ENCODE assay signal across 20 cellular contexts in the genomic region with DNA sequence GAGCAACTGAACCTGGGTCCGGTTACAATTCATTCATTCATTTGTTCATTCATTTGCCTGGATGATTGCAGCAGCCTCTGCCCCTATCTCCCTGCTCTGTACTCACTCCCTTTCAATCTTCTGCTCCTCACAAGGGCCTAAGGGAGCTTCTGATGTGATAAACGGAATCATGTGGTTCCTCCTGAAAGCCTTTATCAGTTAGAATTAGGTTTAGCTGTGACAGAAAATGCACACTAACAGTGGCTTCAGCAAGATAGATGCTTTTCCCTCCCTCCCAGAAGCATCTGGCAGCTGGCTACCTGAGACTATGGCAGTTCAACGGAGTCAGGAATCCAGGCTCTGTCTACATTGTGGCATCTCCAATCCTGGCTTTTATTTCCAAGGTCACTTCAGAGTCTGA.
DNase-seq lines count a peak whose midpoint lies in the region; ATAC-seq and TF ChIP-seq lines count a peak whose summit lies in the region.
"Had no signal": no experiment of that assay in that cellular context is flagged by ENCODE, and none has a peak within 500 bp of the region (broad histone marks: within the 10 kb centered on the region; RNA-seq: fewer than 3 reads in every experiment).

No MANE protein-coding gene starts in this region.

- H3K4ac ChIP-seq in trophoblast cell (ENCODE audit: low read depth, low read length), result no peak overlapping the region

- no peak overlapping the region for H3K18ac ChIP-seq in trophoblast cell (ENCODE audit: low read length)

- peaks cover 37% of the 10 kb centered on the region for H3K4me1 Mint-ChIP-seq in GM23338
- H3K4me1 Mint-ChIP-seq: IgD-negative memory B cell had no signal

- no peaks in the 10 kb centered on the region for H4K20me1 ChIP-seq in GM23338 (replicated peaks; ENCODE audit: insufficient read depth)

- H3K4me2 ChIP-seq in GM23338, result no peak overlapping the region
- peak overlapping the region; percentile 23 for H3K4me2 ChIP-seq in trophoblast cell (ENCODE audit: low read length)

- H3K4me3 Mint-ChIP-seq in GM23338, result no peak overlapping the region
- H3K4me3 Mint-ChIP-seq: CD4-positive, alpha-beta T cell had no signal

- H2AK5ac ChIP-seq in trophoblast cell (ENCODE audit: low read length), result no peak overlapping the region

- H3K27ac ChIP-seq in GM23338 (ENCODE audit: low read depth) (no peak overlapping the region), VCaP (peak overlapping the region; percentile 92), lower lobe of right lung (peak overlapping the region; percentile 14), trophoblast cell (ENCODE audit: low read depth, low read length) (no peak overlapping the region)

- H2BK120ac ChIP-seq in trophoblast cell (ENCODE audit: insufficient read depth, low read length, poor library complexity), result no peak overlapping the region

- H3K9me2 ChIP-seq in GM23338 (ENCODE audit: insufficient read depth), result no peaks in the 10 kb centered on the region

- H3K14ac ChIP-seq in trophoblast cell (ENCODE audit: low read length), result no peak overlapping the region

- H3K9me3 Mint-ChIP-seq in GM23338, result no peaks in the 10 kb centered on the region
- H3K9me3 Mint-ChIP-seq: CD4-positive, alpha-beta T cell had no signal

- H4K12ac ChIP-seq in trophoblast cell (ENCODE audit: low read depth, low read length), result no peak overlapping the region

- WGBS in trophoblast cell (ENCODE audit: extremely low coverage, insufficient coverage, insufficient read length), result no CpG with 5 or more reads among the region's 3 CpGs

- H3K9me3 ChIP-seq in lower lobe of right lung (no peaks in the 10 kb centered on the region), trophoblast cell (ENCODE audit: insufficient read depth, low read depth, low read length) (no peaks in the 10 kb centered on the region)
- H3K9me3 ChIP-seq: Caco-2 had no signal

- H4K8ac ChIP-seq in trophoblast cell (ENCODE audit: low read depth, low read length), result no peak overlapping the region

- no peak for DNase-seq in GM23338 (ENCODE audit: low spot score)
- no peak for DNase-seq in lower lobe of right lung
- DNase-seq in trophoblast cell, result no peak
- DNase-seq in activated CD8-positive, alpha-beta memory T cell treated with anti-CD3 and anti-CD28 coated beads for 24 hours, result no peak
- DNase-seq: Caco-2; CD4-positive, alpha-beta T cell; DMS153; GDM1; HCEC 1CT; Karpas-422; NCI-H1417 treated with DMSO at 0.1 percent for 48 hours; NCI-H1930; NCI-H226; NCI-H524; NCI-H82; SHP77 treated with DMSO at 0.1 percent for 48 hours had no signal

- H3K79me1 ChIP-seq in trophoblast cell (ENCODE audit: low read length), result peaks cover 4% of the 10 kb centered on the region

- H3K79me2 ChIP-seq in GM23338 (replicated peaks; ENCODE audit: insufficient read depth) (no peaks in the 10 kb centered on the region), trophoblast cell (ENCODE audit: control insufficient read depth, insufficient read depth, low read length, poor library complexity) (no peaks in the 10 kb centered on the region)

- no peak for ATAC-seq in GM23338
- no peak for ATAC-seq in lower lobe of right lung
- no peak for ATAC-seq in HG03432 (IDR thresholded peaks at IDR 0.05; ENCODE audit: unreplicated experiment)
- no peak for ATAC-seq in GM18520 (IDR thresholded peaks at IDR 0.05; ENCODE audit: unreplicated experiment)

- H3K23ac ChIP-seq in trophoblast cell (ENCODE audit: low read length), result no peak overlapping the region

- no peaks in the 10 kb centered on the region for H3K36me3 Mint-ChIP-seq in GM23338 (ENCODE audit: low read depth)
- H3K36me3 Mint-ChIP-seq: IgD-negative memory B cell had no signal

- H3K27me3 Mint-ChIP-seq in GM23338 (ENCODE audit: insufficient read depth, low read depth, poor library complexity), result peaks cover 12% of the 10 kb centered on the region

- intact Hi-C loops in lower lobe of right lung (cut with DNase I), result no loop called here

- H3K27me3 ChIP-seq in GM23338 (ENCODE audit: insufficient read depth) (peaks cover 13% of the 10 kb centered on the region; the same call in 1 of the 2 replicates), lower lobe of right lung (ENCODE audit: low read depth) (no peaks in the 10 kb centered on the region), trophoblast cell (ENCODE audit: insufficient read depth, low read length) (no peaks in the 10 kb centered on the region)

- H3K36me3 ChIP-seq in GM23338 (ENCODE audit: insufficient read depth), result no peaks in the 10 kb centered on the region
- H3K36me3 ChIP-seq in lower lobe of right lung, result no peaks in the 10 kb centered on the region
- no peaks in the 10 kb centered on the region for H3K36me3 ChIP-seq in trophoblast cell (ENCODE audit: control insufficient read depth in 1 of 2, insufficient read depth in 2 of 2, low read length in 2 of 2)

- H2BK5ac ChIP-seq in trophoblast cell (ENCODE audit: low read depth, low read length, poor library complexity), result no peak overlapping the region

- no peak overlapping the region for H2BK12ac ChIP-seq in trophoblast cell (ENCODE audit: low read length)

- H3K9ac ChIP-seq in trophoblast cell (ENCODE audit: low read length), result no peak overlapping the region

- no peak overlapping the region for H3K4me3 ChIP-seq in GM23338
- H3K4me3 ChIP-seq in lower lobe of right lung, result no peak overlapping the region
- no peak overlapping the region for H3K4me3 ChIP-seq in trophoblast cell (ENCODE audit: low read depth, low read length)

- H3K4me1 ChIP-seq in GM23338 (ENCODE audit: insufficient read depth) (peaks cover 31% of the 10 kb centered on the region), lower lobe of right lung (no peaks in the 10 kb centered on the region), trophoblast cell (ENCODE audit: control insufficient read depth in 1 of 2, insufficient read depth in 2 of 2, low read length in 2 of 2) (peaks cover 16% of the 10 kb centered on the region in 2 experiments)

- H3F3A ChIP-seq in GM23338 (replicated peaks; ENCODE audit: low read depth), result no peaks in the 10 kb centered on the region

- no peak overlapping the region for H3K27ac Mint-ChIP-seq in GM23338
- H3K27ac Mint-ChIP-seq: CD4-positive, alpha-beta T cell; IgD-negative memory B cell had no signal

- no peak overlapping the region for H4K91ac ChIP-seq in trophoblast cell (ENCODE audit: low read depth, low read length)

- no peak for TF ChIP-seq CTCF in GM23338 (conservative IDR thresholded peaks at IDR 0.05; ENCODE audit: low read depth in 2 of 2)
- TF ChIP-seq CTCF in VCaP (conservative IDR thresholded peaks at IDR 0.05), result no peak
- TF ChIP-seq CTCF in lower lobe of right lung (IDR thresholded peaks at IDR 0.05), result no peak

- H2AFZ ChIP-seq in GM23338 (peak overlapping the region; percentile 89), trophoblast cell (ENCODE audit: insufficient read depth, low read length, poor library complexity) (no peak overlapping the region)

TF ChIP-seq in GM23338, 12 proteins besides CTCF, POLR2A, EP300 and RAD21:
- TF ChIP-seq, protein P1, sequence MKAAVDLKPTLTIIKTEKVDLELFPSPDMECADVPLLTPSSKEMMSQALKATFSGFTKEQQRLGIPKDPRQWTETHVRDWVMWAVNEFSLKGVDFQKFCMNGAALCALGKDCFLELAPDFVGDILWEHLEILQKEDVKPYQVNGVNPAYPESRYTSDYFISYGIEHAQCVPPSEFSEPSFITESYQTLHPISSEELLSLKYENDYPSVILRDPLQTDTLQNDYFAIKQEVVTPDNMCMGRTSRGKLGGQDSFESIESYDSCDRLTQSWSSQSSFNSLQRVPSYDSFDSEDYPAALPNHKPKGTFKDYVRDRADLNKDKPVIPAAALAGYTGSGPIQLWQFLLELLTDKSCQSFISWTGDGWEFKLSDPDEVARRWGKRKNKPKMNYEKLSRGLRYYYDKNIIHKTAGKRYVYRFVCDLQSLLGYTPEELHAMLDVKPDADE (IDR thresholded peaks at IDR 0.05), result no peak
- TF ChIP-seq EZH2 (IDR thresholded peaks at IDR 0.05; ENCODE audit: low read depth, unreplicated experiment), result no peak
- TF ChIP-seq, protein P2, sequence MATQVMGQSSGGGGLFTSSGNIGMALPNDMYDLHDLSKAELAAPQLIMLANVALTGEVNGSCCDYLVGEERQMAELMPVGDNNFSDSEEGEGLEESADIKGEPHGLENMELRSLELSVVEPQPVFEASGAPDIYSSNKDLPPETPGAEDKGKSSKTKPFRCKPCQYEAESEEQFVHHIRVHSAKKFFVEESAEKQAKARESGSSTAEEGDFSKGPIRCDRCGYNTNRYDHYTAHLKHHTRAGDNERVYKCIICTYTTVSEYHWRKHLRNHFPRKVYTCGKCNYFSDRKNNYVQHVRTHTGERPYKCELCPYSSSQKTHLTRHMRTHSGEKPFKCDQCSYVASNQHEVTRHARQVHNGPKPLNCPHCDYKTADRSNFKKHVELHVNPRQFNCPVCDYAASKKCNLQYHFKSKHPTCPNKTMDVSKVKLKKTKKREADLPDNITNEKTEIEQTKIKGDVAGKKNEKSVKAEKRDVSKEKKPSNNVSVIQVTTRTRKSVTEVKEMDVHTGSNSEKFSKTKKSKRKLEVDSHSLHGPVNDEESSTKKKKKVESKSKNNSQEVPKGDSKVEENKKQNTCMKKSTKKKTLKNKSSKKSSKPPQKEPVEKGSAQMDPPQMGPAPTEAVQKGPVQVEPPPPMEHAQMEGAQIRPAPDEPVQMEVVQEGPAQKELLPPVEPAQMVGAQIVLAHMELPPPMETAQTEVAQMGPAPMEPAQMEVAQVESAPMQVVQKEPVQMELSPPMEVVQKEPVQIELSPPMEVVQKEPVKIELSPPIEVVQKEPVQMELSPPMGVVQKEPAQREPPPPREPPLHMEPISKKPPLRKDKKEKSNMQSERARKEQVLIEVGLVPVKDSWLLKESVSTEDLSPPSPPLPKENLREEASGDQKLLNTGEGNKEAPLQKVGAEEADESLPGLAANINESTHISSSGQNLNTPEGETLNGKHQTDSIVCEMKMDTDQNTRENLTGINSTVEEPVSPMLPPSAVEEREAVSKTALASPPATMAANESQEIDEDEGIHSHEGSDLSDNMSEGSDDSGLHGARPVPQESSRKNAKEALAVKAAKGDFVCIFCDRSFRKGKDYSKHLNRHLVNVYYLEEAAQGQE (IDR thresholded peaks at IDR 0.05; ENCODE audit: unreplicated experiment), result no peak

Comparison
In these comparisons a context has a peak if more than half of its experiments do, and no peak if none do; other contexts are left out.
1. H3K27ac ChIP-seq: peak in VCaP (single experiment) and lower lobe of right lung (single experiment); none in GM23338 (single experiment) and trophoblast cell (single experiment).